Comparison of ENCODE assay signal across 14 cellular contexts in genomic region chr16:15636392-15636873, GRCh38. TPM values are rescaled to one million over a fixed set of nuclear protein-coding genes. Genes with fewer than 3 reads are reported as not detected.
DNase-seq lines count a peak whose midpoint lies in the region; ATAC-seq and TF ChIP-seq lines count a peak whose summit lies in the region.
"Had no signal": no experiment of that assay in that cellular context is flagged by ENCODE, and none has a peak within 500 bp of the region (broad histone marks: within the 10 kb centered on the region; RNA-seq: fewer than 3 reads in every experiment).

No MANE protein-coding gene starts in this region.

- peak; percentile 34 for ATAC-seq in GM21515 (IDR thresholded peaks at IDR 0.05; ENCODE audit: unreplicated experiment)
- peak; percentile 52 for ATAC-seq in activated T-helper 17 cell treated with anti-CD3 and anti-CD28 coated beads, Interleukin-2, amount 50 U/mL, for 72 hours (replicated peaks)
- ATAC-seq in natural killer cell treated with Interleukin-12 subunit alpha and Interleukin-12 subunit beta and Interleukin-15 and Interleukin-18, amount 100 ng/mL, for 72 hours: no peak
- no peak for ATAC-seq in HG03039 (IDR thresholded peaks at IDR 0.05; ENCODE audit: unreplicated experiment)
- ATAC-seq: esophagus mucosa had no signal

- no peak for TF ChIP-seq CTCF in GM10266 (IDR thresholded peaks at IDR 0.05; ENCODE audit: control insufficient read depth, insufficient read depth, low read depth, missing control alignments)

- peak overlapping the region; percentile 90 for H3K27ac Mint-ChIP-seq in activated T-helper 17 cell treated with anti-CD3 and anti-CD28 coated beads, Interleukin-2, amount 50 U/mL, for 72 hours
- peak overlapping the region; percentile 80 to 89 for H3K27ac Mint-ChIP-seq in natural killer cell treated with Interleukin-12 subunit alpha and Interleukin-12 subunit beta and Interleukin-15 and Interleukin-18, amount 100 ng/mL, for 72 hours
- H3K27ac Mint-ChIP-seq: mesothelial cell of epicardium had no signal

- H3K36me3 Mint-ChIP-seq in activated T-helper 17 cell treated with anti-CD3 and anti-CD28 coated beads, Interleukin-2, amount 50 U/mL, for 72 hours (ENCODE audit: low read depth): peaks cover 96% of the 10 kb centered on the region
- peaks cover 40% of the 10 kb centered on the region for H3K36me3 Mint-ChIP-seq in natural killer cell treated with Interleukin-12 subunit alpha and Interleukin-12 subunit beta and Interleukin-15 and Interleukin-18, amount 100 ng/mL, for 72 hours

- peak overlapping the region; percentile 98 for H3K4me3 Mint-ChIP-seq in activated T-helper 17 cell treated with anti-CD3 and anti-CD28 coated beads, Interleukin-2, amount 50 U/mL, for 72 hours
- peak overlapping the region; percentile 70 for H3K4me3 Mint-ChIP-seq in natural killer cell treated with Interleukin-12 subunit alpha and Interleukin-12 subunit beta and Interleukin-15 and Interleukin-18, amount 100 ng/mL, for 72 hours
- H3K4me3 Mint-ChIP-seq: mesothelial cell of epicardium had no signal

- no peaks in the 10 kb centered on the region for H3K27me3 Mint-ChIP-seq in activated T-helper 17 cell treated with anti-CD3 and anti-CD28 coated beads, Interleukin-2, amount 50 U/mL, for 72 hours
- no peaks in the 10 kb centered on the region for H3K27me3 Mint-ChIP-seq in natural killer cell treated with Interleukin-12 subunit alpha and Interleukin-12 subunit beta and Interleukin-15 and Interleukin-18, amount 100 ng/mL, for 72 hours

- peaks cover 4% of the 10 kb centered on the region for H3K9me3 Mint-ChIP-seq in activated T-helper 17 cell treated with anti-CD3 and anti-CD28 coated beads, Interleukin-2, amount 50 U/mL, for 72 hours
- H3K9me3 Mint-ChIP-seq in natural killer cell treated with Interleukin-12 subunit alpha and Interleukin-12 subunit beta and Interleukin-15 and Interleukin-18, amount 100 ng/mL, for 72 hours: no peaks in the 10 kb centered on the region

- peak; percentile 38 for DNase-seq in GM10266 (ENCODE audit: extremely low spot score)
- DNase-seq in natural killer cell treated with Interleukin-12 subunit alpha and Interleukin-12 subunit beta and Interleukin-15 and Interleukin-18, amount 100 ng/mL, for 72 hours (ENCODE audit: low spot score): no peak
- DNase-seq in activated effector memory CD4-positive, alpha-beta T cell treated with Interleukin-2 at 50 U/mL for 16 hours: no peak
- no peak for DNase-seq in activated gamma-delta T cell treated with Interleukin-2 at 50 U/mL for 16 hours
- DNase-seq: activated CD8-positive, alpha-beta memory T cell treated with anti-CD3 and anti-CD28 coated beads, Interleukin-2, amount 50 U/mL, for 48 hours; Calu3; MG63; NCI-H446; T-helper 9 cell had no signal

- H3K4me1 Mint-ChIP-seq in activated T-helper 17 cell treated with anti-CD3 and anti-CD28 coated beads, Interleukin-2, amount 50 U/mL, for 72 hours: peaks cover 51% of the 10 kb centered on the region
- peaks cover 24 to 52% of the 10 kb centered on the region in 2 donors for H3K4me1 Mint-ChIP-seq in natural killer cell treated with Interleukin-12 subunit alpha and Interleukin-12 subunit beta and Interleukin-15 and Interleukin-18, amount 100 ng/mL, for 72 hours (ENCODE audit: low read depth in 2 of 2)

RNA-seq across cellular contexts. Expression of gene MARF1, which starts 6.5 kb away (rescaled TPM):
- 100 to 1,000 TPM in 1 of 2 donors, 10 to 100 TPM in 1; 85.0 to 120 TPM for total RNA-seq in activated T-helper 17 cell treated with anti-CD3 and anti-CD28 coated beads, Interleukin-2, amount 50 U/mL, for 72 hours
- total RNA-seq in natural killer cell treated with Interleukin-12 subunit alpha and Interleukin-12 subunit beta and Interleukin-15 and Interleukin-18, amount 100 ng/mL, for 72 hours: 10 to 100 TPM; 63.9 to 76.0 TPM

RNA-seq across cellular contexts. Expression of gene NDE1, which starts 13.6 kb away (rescaled TPM):
- total RNA-seq in activated T-helper 17 cell treated with anti-CD3 and anti-CD28 coated beads, Interleukin-2, amount 50 U/mL, for 72 hours: 100 to 1,000 TPM; 112 to 117 TPM
- total RNA-seq in natural killer cell treated with Interleukin-12 subunit alpha and Interleukin-12 subunit beta and Interleukin-15 and Interleukin-18, amount 100 ng/mL, for 72 hours: 100 to 1,000 TPM in 1 of 2 donors, 10 to 100 TPM in 1; 95.0 to 151 TPM

Comparison
In these comparisons a context has a peak if more than half of its experiments do, and no peak if none do; other contexts are left out.
1. ATAC-seq: peak in GM21515 (single experiment) and activated T-helper 17 cell treated with anti-CD3 and anti-CD28 coated beads, Interleukin-2, amount 50 U/mL, for 72 hours (single experiment); none in natural killer cell treated with Interleukin-12 subunit alpha and Interleukin-12 subunit beta and Interleukin-15 and Interleukin-18, amount 100 ng/mL, for 72 hours (0 of 2) and HG03039 (single experiment).